1 cellular context compared by ENCODE assay signal in genomic region chr16:85514601-85515318, GRCh38.
TF ChIP-seq lines count a peak whose summit lies in the region.

No MANE protein-coding gene starts in this region.

TF ChIP-seq in HepG2, 621 proteins besides CTCF, POLR2A, EP300 and RAD21 (continued from another document and continues in another):
- TF ChIP-seq DZIP1 (CRISPR knock-in tag; IDR thresholded peaks at IDR 0.05) (peak; percentile 36; the same call in 1 of the 2 replicates), ZNF317 (CRISPR knock-in tag; IDR thresholded peaks at IDR 0.05) (peak; percentile 91), ZKSCAN1 (IDR thresholded peaks at IDR 0.05; ENCODE audit: low read length) (0 out of 2 replicates have a peak, but pooled peaks have one; percentile 21), ZNF12 (CRISPR knock-in tag; IDR thresholded peaks at IDR 0.05) (peak; percentile 59), TRIM24 (CRISPR knock-in tag; IDR thresholded peaks at IDR 0.05) (peak; percentile 95), NKX3-1 (CRISPR knock-in tag; IDR thresholded peaks at IDR 0.05) (peak; percentile 87), GTF3A (CRISPR knock-in tag; conservative IDR thresholded peaks at IDR 0.05) (peak; percentile 90; the same call in 1 of the 2 replicates), DRAP1 (CRISPR knock-in tag; IDR thresholded peaks at IDR 0.05) (peak; percentile 36; the same call in 1 of the 2 replicates), GABPA (IDR thresholded peaks at IDR 0.05; ENCODE audit: low read depth, low read length) (no peak), GABPA (CRISPR knock-in tag; IDR thresholded peaks at IDR 0.05; ENCODE audit: low read depth) (peak; percentile 56), ZNF562 (CRISPR knock-in tag; IDR thresholded peaks at IDR 0.05; ENCODE audit: borderline replicate concordance) (no peak), ZSCAN21 (CRISPR knock-in tag; IDR thresholded peaks at IDR 0.05; ENCODE audit: borderline replicate concordance) (peak; percentile 75), MBD4 (IDR thresholded peaks at IDR 0.05; ENCODE audit: borderline replicate concordance, low read length) (no peak), RFXANK (CRISPR knock-in tag; IDR thresholded peaks at IDR 0.05) (no peak; the same call in 1 of the 2 replicates), ZNF256 (CRISPR knock-in tag; conservative IDR thresholded peaks at IDR 0.05) (peak; percentile 87; the same call in 1 of the 2 replicates), SNAPC5 (CRISPR knock-in tag; IDR thresholded peaks at IDR 0.05; ENCODE audit: borderline replicate concordance) (no peak; the same call in 1 of the 2 replicates), ZNF570 (CRISPR knock-in tag; IDR thresholded peaks at IDR 0.05; ENCODE audit: borderline replicate concordance) (peak; percentile 98), ZBTB38 (CRISPR knock-in tag; IDR thresholded peaks at IDR 0.05) (peak; percentile 95), ZNF569 (CRISPR knock-in tag; IDR thresholded peaks at IDR 0.05; ENCODE audit: borderline replicate concordance) (peak; percentile 95), ZSCAN5A (CRISPR knock-in tag; IDR thresholded peaks at IDR 0.05; ENCODE audit: borderline replicate concordance) (no peak), CEBPB (IDR thresholded peaks at IDR 0.05; ENCODE audit: borderline replicate concordance, low read depth, low read length) (peak; percentile 99), UBTF (CRISPR knock-in tag; IDR thresholded peaks at IDR 0.05) (peak; percentile 89), ZNF143 (CRISPR knock-in tag; IDR thresholded peaks at IDR 0.05) (peak; percentile 92), CSRNP2 (CRISPR knock-in tag; conservative IDR thresholded peaks at IDR 0.05; ENCODE audit: low read depth) (no peak), ESRRA (CRISPR knock-in tag; IDR thresholded peaks at IDR 0.05; ENCODE audit: low read depth) (peak; percentile 84), ZBTB46 (CRISPR knock-in tag; IDR thresholded peaks at IDR 0.05; ENCODE audit: borderline replicate concordance) (peak; percentile 92), ZNF296 (CRISPR knock-in tag; conservative IDR thresholded peaks at IDR 0.05) (0 out of 2 replicates have a peak, but pooled peaks have one; percentile 34), HMGA1 (CRISPR knock-in tag; conservative IDR thresholded peaks at IDR 0.05) (no peak), ZNF282 (IDR thresholded peaks at IDR 0.05; ENCODE audit: partially characterized antibody) (no peak), ZNF432 (CRISPR knock-in tag; IDR thresholded peaks at IDR 0.05; ENCODE audit: borderline replicate concordance) (no peak), PREB (CRISPR knock-in tag; IDR thresholded peaks at IDR 0.05) (no peak; the same call in 1 of the 2 replicates), ZBED4 (CRISPR knock-in tag; IDR thresholded peaks at IDR 0.05; ENCODE audit: borderline replicate concordance) (peak; percentile 85), TFE3 (CRISPR knock-in tag; IDR thresholded peaks at IDR 0.05) (peak; percentile 88), ZNF720 (CRISPR knock-in tag; IDR thresholded peaks at IDR 0.05) (peak; percentile 11; the same call in 1 of the 2 replicates), ZNF770 (CRISPR knock-in tag; IDR thresholded peaks at IDR 0.05) (peak; percentile 91), LCORL (IDR thresholded peaks at IDR 0.05) (no peak), LCORL (CRISPR knock-in tag; IDR thresholded peaks at IDR 0.05) (peak; percentile 99), SOX5 (CRISPR knock-in tag; IDR thresholded peaks at IDR 0.05; ENCODE audit: borderline replicate concordance) (peak; percentile 86), RFX5 (IDR thresholded peaks at IDR 0.05; ENCODE audit: low read depth, low read length) (no peak), ZNF768 (CRISPR knock-in tag; IDR thresholded peaks at IDR 0.05) (peak; percentile 49; the same call in 1 of the 2 replicates), ELF1 (CRISPR knock-in tag; IDR thresholded peaks at IDR 0.05) (peak; percentile 40; the same call in 1 of the 2 replicates), DDIT3 (CRISPR knock-in tag; IDR thresholded peaks at IDR 0.05) (no peak)
